In genomic region chr3:184169896-184170875, GRCh38 we compare ENCODE assay signal across 1 cellular context.
TF ChIP-seq lines count a peak whose summit lies in the region.

No MANE protein-coding gene starts in this region.

TF ChIP-seq in H1, 55 proteins besides CTCF, POLR2A, EP300 and RAD21:
- no peak for TF ChIP-seq TCF12 (IDR thresholded peaks at IDR 0.05; ENCODE audit: low read depth, low read length)
- no peak for TF ChIP-seq SIN3A (conservative IDR thresholded peaks at IDR 0.05 in 1 of 2, IDR thresholded peaks at IDR 0.05 in 1 of 2; ENCODE audit: low read depth in 1 of 2, low read length in 2 of 2)
- no peak for TF ChIP-seq HDAC6 (IDR thresholded peaks at IDR 0.05; ENCODE audit: low read depth, low read length)
- no peak for TF ChIP-seq NANOG (IDR thresholded peaks at IDR 0.05; ENCODE audit: insufficient read depth, low read depth, low read length, poor library complexity, severe bottlenecking)
- TF ChIP-seq RFX5 (IDR thresholded peaks at IDR 0.05; ENCODE audit: borderline replicate concordance, low read depth, low read length) = no peak
- no peak for TF ChIP-seq MAX (IDR thresholded peaks at IDR 0.05)
- no peak for TF ChIP-seq GTF2F1 (IDR thresholded peaks at IDR 0.05; ENCODE audit: borderline replicate concordance, low read depth, low read length)
- no peak for TF ChIP-seq BCL11A (IDR thresholded peaks at IDR 0.05; ENCODE audit: low read depth in 2 of 2, low read length in 2 of 2)
- TF ChIP-seq CEBPB (IDR thresholded peaks at IDR 0.05; ENCODE audit: low read depth, low read length) = no peak
- TF ChIP-seq ASH2L (IDR thresholded peaks at IDR 0.05; ENCODE audit: low read length) = no peak
